1 cellular context compared by ENCODE assay signal in the genomic region with DNA sequence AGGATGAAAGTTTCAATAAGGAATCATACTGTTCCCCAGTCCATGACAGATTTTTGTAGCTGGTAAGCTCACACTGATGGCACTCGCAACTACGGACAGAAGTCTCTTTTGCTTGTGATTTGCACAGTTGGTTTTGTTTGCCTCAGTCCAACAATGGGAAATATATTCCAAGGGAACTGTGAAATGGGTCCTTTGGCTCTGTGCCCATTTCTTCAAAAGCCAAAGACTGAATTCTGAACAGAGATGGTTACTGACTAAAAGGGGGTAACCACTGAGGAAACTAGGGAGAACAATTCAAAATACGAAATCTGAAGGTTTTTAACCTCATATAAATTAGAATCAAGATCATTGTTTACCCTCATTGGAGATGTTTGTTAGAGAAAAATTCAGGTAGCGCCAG.
TF ChIP-seq lines count a peak whose summit lies in the region.

No MANE protein-coding gene starts in this region.

TF ChIP-seq in WTC11, 78 proteins besides CTCF, POLR2A, EP300 and RAD21:
- TF ChIP-seq KAT7 (CRISPR knock-in tag; IDR thresholded peaks at IDR 0.05; ENCODE audit: borderline replicate concordance) (no peak), ZNF423 (CRISPR knock-in tag; IDR thresholded peaks at IDR 0.05) (no peak), JAZF1 (CRISPR knock-in tag; IDR thresholded peaks at IDR 0.05) (no peak), MXD4 (CRISPR knock-in tag; IDR thresholded peaks at IDR 0.05; ENCODE audit: borderline replicate concordance) (no peak), SMAD3 (CRISPR knock-in tag; IDR thresholded peaks at IDR 0.05; ENCODE audit: borderline replicate concordance) (no peak), NFYB (CRISPR knock-in tag; conservative IDR thresholded peaks at IDR 0.05; ENCODE audit: low read depth) (no peak), NR1H2 (CRISPR knock-in tag; IDR thresholded peaks at IDR 0.05) (no peak), NR2C2 (CRISPR knock-in tag; IDR thresholded peaks at IDR 0.05) (no peak), ZNF317 (CRISPR knock-in tag; IDR thresholded peaks at IDR 0.05; ENCODE audit: borderline replicate concordance, low read depth) (no peak), ETV6 (CRISPR knock-in tag; IDR thresholded peaks at IDR 0.05) (no peak)
- TF ChIP-seq, protein P1, sequence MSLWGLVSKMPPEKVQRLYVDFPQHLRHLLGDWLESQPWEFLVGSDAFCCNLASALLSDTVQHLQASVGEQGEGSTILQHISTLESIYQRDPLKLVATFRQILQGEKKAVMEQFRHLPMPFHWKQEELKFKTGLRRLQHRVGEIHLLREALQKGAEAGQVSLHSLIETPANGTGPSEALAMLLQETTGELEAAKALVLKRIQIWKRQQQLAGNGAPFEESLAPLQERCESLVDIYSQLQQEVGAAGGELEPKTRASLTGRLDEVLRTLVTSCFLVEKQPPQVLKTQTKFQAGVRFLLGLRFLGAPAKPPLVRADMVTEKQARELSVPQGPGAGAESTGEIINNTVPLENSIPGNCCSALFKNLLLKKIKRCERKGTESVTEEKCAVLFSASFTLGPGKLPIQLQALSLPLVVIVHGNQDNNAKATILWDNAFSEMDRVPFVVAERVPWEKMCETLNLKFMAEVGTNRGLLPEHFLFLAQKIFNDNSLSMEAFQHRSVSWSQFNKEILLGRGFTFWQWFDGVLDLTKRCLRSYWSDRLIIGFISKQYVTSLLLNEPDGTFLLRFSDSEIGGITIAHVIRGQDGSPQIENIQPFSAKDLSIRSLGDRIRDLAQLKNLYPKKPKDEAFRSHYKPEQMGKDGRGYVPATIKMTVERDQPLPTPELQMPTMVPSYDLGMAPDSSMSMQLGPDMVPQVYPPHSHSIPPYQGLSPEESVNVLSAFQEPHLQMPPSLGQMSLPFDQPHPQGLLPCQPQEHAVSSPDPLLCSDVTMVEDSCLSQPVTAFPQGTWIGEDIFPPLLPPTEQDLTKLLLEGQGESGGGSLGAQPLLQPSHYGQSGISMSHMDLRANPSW (CRISPR knock-in tag; conservative IDR thresholded peaks at IDR 0.05; ENCODE audit: low read depth), result no peak
- TF ChIP-seq, protein P2, sequence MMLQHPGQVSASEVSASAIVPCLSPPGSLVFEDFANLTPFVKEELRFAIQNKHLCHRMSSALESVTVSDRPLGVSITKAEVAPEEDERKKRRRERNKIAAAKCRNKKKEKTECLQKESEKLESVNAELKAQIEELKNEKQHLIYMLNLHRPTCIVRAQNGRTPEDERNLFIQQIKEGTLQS (CRISPR knock-in tag; conservative IDR thresholded peaks at IDR 0.05), result no peak
- TF ChIP-seq, protein P3, sequence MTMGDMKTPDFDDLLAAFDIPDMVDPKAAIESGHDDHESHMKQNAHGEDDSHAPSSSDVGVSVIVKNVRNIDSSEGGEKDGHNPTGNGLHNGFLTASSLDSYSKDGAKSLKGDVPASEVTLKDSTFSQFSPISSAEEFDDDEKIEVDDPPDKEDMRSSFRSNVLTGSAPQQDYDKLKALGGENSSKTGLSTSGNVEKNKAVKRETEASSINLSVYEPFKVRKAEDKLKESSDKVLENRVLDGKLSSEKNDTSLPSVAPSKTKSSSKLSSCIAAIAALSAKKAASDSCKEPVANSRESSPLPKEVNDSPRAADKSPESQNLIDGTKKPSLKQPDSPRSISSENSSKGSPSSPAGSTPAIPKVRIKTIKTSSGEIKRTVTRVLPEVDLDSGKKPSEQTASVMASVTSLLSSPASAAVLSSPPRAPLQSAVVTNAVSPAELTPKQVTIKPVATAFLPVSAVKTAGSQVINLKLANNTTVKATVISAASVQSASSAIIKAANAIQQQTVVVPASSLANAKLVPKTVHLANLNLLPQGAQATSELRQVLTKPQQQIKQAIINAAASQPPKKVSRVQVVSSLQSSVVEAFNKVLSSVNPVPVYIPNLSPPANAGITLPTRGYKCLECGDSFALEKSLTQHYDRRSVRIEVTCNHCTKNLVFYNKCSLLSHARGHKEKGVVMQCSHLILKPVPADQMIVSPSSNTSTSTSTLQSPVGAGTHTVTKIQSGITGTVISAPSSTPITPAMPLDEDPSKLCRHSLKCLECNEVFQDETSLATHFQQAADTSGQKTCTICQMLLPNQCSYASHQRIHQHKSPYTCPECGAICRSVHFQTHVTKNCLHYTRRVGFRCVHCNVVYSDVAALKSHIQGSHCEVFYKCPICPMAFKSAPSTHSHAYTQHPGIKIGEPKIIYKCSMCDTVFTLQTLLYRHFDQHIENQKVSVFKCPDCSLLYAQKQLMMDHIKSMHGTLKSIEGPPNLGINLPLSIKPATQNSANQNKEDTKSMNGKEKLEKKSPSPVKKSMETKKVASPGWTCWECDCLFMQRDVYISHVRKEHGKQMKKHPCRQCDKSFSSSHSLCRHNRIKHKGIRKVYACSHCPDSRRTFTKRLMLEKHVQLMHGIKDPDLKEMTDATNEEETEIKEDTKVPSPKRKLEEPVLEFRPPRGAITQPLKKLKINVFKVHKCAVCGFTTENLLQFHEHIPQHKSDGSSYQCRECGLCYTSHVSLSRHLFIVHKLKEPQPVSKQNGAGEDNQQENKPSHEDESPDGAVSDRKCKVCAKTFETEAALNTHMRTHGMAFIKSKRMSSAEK (CRISPR knock-in tag; IDR thresholded peaks at IDR 0.05; ENCODE audit: borderline replicate concordance), result no peak
- TF ChIP-seq, protein P4, sequence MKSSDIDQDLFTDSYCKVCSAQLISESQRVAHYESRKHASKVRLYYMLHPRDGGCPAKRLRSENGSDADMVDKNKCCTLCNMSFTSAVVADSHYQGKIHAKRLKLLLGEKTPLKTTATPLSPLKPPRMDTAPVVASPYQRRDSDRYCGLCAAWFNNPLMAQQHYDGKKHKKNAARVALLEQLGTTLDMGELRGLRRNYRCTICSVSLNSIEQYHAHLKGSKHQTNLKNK (CRISPR knock-in tag; IDR thresholded peaks at IDR 0.05), result no peak
TF ChIP-seq in WTC11: peak in this region for 0.
